ENCODE assay signal across 8 cellular contexts in the genomic region with DNA sequence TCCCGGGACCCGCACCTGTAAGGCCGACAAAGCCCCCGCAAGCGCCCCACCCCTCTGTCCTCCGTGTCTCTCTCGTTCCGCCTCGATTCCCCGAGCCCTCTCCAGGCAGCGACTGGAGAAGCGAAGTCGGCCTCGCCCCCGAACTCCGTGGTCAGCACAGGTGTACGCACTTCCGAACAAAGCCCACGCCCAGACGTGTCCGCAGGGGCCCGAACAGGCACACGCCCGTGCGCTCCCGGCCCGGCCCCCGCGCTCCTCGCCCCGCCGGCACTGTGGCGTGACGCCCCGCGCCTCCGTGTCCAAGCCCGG. TPM values are rescaled to one million over a fixed set of nuclear protein-coding genes. Genes with fewer than 3 reads are reported as not detected.
DNase-seq lines count a peak whose midpoint lies in the region; ATAC-seq and TF ChIP-seq lines count a peak whose summit lies in the region.

No MANE protein-coding gene starts in this region.

- no peaks in the 10 kb centered on the region for H3K36me3 Mint-ChIP-seq in IgD-negative memory B cell

- H3K4me3 ChIP-seq in choroid plexus epithelial cell (ENCODE audit: low read depth, low read length): peak overlapping the region; percentile 60
- peak overlapping the region; percentile 30 for H3K4me3 ChIP-seq in mononuclear cell (ENCODE audit: low read length)

- H3K27me3 ChIP-seq in mononuclear cell (ENCODE audit: insufficient read depth, low read length): peaks cover 81% of the 10 kb centered on the region

- peak overlapping the region in 3 of 4 donors; percentile 37 to 87 (median 80) for H3K4me3 Mint-ChIP-seq in IgD-negative memory B cell

- H3K4me1 ChIP-seq in mononuclear cell (ENCODE audit: insufficient read depth, low read length): peaks cover 15% of the 10 kb centered on the region

- H3K9me3 Mint-ChIP-seq in IgD-negative memory B cell: no peaks in the 10 kb centered on the region

- ATAC-seq in HG03108 (IDR thresholded peaks at IDR 0.05; ENCODE audit: unreplicated experiment) (no peak), HG03565 (IDR thresholded peaks at IDR 0.05; ENCODE audit: unreplicated experiment) (no peak)

- H3K27me3 Mint-ChIP-seq in IgD-negative memory B cell: peaks cover 36% of the 10 kb centered on the region

- DNase-seq in DMS53 (lab: John Stamatoyannopoulos, UW): peak; percentile 82
- no peak for DNase-seq in DMS53 treated with DMSO at 0.1 percent for 48 hours (lab: John Stamatoyannopoulos, UW; ENCODE audit: unreplicated experiment)
- DNase-seq in choroid plexus epithelial cell (ENCODE audit: low read depth): no peak
- DNase-seq in AML-193 (lab: John Stamatoyannopoulos, UW): no peak

- H3K4me1 Mint-ChIP-seq in IgD-negative memory B cell: peaks cover 10 to 24% (median 17%) of the 10 kb centered on the region in 3 donors

- no peak overlapping the region for H3K27ac Mint-ChIP-seq in IgD-negative memory B cell

- no peaks in the 10 kb centered on the region for H3K9me3 ChIP-seq in mononuclear cell (ENCODE audit: low read depth, low read length)

- TF ChIP-seq CTCF in choroid plexus epithelial cell (conservative IDR thresholded peaks at IDR 0.05; ENCODE audit: low read depth, low read length): no peak

RNA-seq across cellular contexts. Expression of a gene that starts 0.8 kb away (rescaled TPM):
- 0.49 TPM for polyA plus RNA-seq in IgD-negative memory B cell
- 1.5 TPM for total RNA-seq in mononuclear cell
